ENCODE assay signal across 10 cellular contexts in genomic region chr1:15953294-15953771, GRCh38. TPM values are rescaled to one million over a fixed set of nuclear protein-coding genes. Genes with fewer than 3 reads are reported as not detected.
DNase-seq lines count a peak whose midpoint lies in the region; ATAC-seq and TF ChIP-seq lines count a peak whose summit lies in the region.
"Had no signal": no experiment of that assay in that cellular context is flagged by ENCODE, and none has a peak within 500 bp of the region (broad histone marks: within the 10 kb centered on the region; RNA-seq: fewer than 3 reads in every experiment).

No MANE protein-coding gene starts in this region.

- peak overlapping the region; percentile 82 for H3K27ac Mint-ChIP-seq in activated T-cell treated with anti-CD3 and anti-CD28 coated beads, Interleukin-2, amount 50 U/mL, for 24 hours
- H3K27ac Mint-ChIP-seq in activated T-helper 17 cell treated with anti-CD3 and anti-CD28 coated beads, Interleukin-2, amount 50 U/mL, for 72 hours = peak overlapping the region; percentile 98

- H3K9me3 ChIP-seq in hepatocyte (ENCODE audit: low read depth) (no peaks in the 10 kb centered on the region), thymus (ENCODE audit: control insufficient read depth) (no peaks in the 10 kb centered on the region)

- H2AFZ ChIP-seq in hepatocyte = no peak overlapping the region

- H3K9me2 ChIP-seq in hepatocyte (replicated peaks; ENCODE audit: insufficient read depth) = no peaks in the 10 kb centered on the region

- H3K36me3 Mint-ChIP-seq in activated T-cell treated with anti-CD3 and anti-CD28 coated beads, Interleukin-2, amount 50 U/mL, for 24 hours (ENCODE audit: low read depth) = peaks cover 85% of the 10 kb centered on the region
- peaks cover 41% of the 10 kb centered on the region for H3K36me3 Mint-ChIP-seq in activated T-cell treated with anti-CD3 and anti-CD28 coated beads, Interleukin-2, amount 50 U/mL, for 4 hours (ENCODE audit: insufficient read depth)
- peaks cover 98% of the 10 kb centered on the region for H3K36me3 Mint-ChIP-seq in activated T-helper 17 cell treated with anti-CD3 and anti-CD28 coated beads, Interleukin-2, amount 50 U/mL, for 72 hours (ENCODE audit: low read depth)

- H3K4me3 ChIP-seq in hepatocyte (no peak overlapping the region), thymus (ENCODE audit: low read length) (no peak overlapping the region)

- H3K27me3 Mint-ChIP-seq in activated T-cell treated with anti-CD3 and anti-CD28 coated beads, Interleukin-2, amount 50 U/mL, for 24 hours = no peaks in the 10 kb centered on the region
- no peaks in the 10 kb centered on the region for H3K27me3 Mint-ChIP-seq in activated T-cell treated with anti-CD3 and anti-CD28 coated beads, Interleukin-2, amount 50 U/mL, for 4 hours (ENCODE audit: low read depth)
- no peaks in the 10 kb centered on the region for H3K27me3 Mint-ChIP-seq in activated T-helper 17 cell treated with anti-CD3 and anti-CD28 coated beads, Interleukin-2, amount 50 U/mL, for 72 hours
- H3K27me3 Mint-ChIP-seq: naive thymus-derived CD8-positive, alpha-beta T cell had no signal

- H3K27me3 ChIP-seq in hepatocyte = no peaks in the 10 kb centered on the region
- H3K27me3 ChIP-seq in thymus (ENCODE audit: control insufficient read depth, insufficient read depth) = no peaks in the 10 kb centered on the region

- peak overlapping the region; percentile 95 for H3K27ac ChIP-seq in hepatocyte
- H3K27ac ChIP-seq in thymus (ENCODE audit: low read depth) = peak overlapping the region; percentile 61

- H3K36me3 ChIP-seq in hepatocyte (replicated peaks; ENCODE audit: insufficient read depth, low read depth) = no peaks in the 10 kb centered on the region
- H3K36me3 ChIP-seq in thymus (ENCODE audit: control insufficient read depth, insufficient read depth) = peaks cover 16% of the 10 kb centered on the region

- H3K4me1 Mint-ChIP-seq in activated T-cell treated with anti-CD3 and anti-CD28 coated beads, Interleukin-2, amount 50 U/mL, for 24 hours (ENCODE audit: low read depth) = peaks cover 92% of the 10 kb centered on the region
- peaks cover 92% of the 10 kb centered on the region for H3K4me1 Mint-ChIP-seq in activated T-cell treated with anti-CD3 and anti-CD28 coated beads, Interleukin-2, amount 50 U/mL, for 4 hours (ENCODE audit: low read depth)
- peaks cover 80% of the 10 kb centered on the region for H3K4me1 Mint-ChIP-seq in activated T-helper 17 cell treated with anti-CD3 and anti-CD28 coated beads, Interleukin-2, amount 50 U/mL, for 72 hours

- peaks cover 74% of the 10 kb centered on the region for H3K79me2 ChIP-seq in hepatocyte

- H3K4me1 ChIP-seq in hepatocyte (ENCODE audit: insufficient read depth) (peaks cover 29% of the 10 kb centered on the region), thymus (ENCODE audit: control insufficient read depth, insufficient read depth, low read length) (peaks cover 7% of the 10 kb centered on the region)

- no peak overlapping the region for H3K4me3 Mint-ChIP-seq in activated T-cell treated with anti-CD3 and anti-CD28 coated beads, Interleukin-2, amount 50 U/mL, for 24 hours
- H3K4me3 Mint-ChIP-seq in activated T-cell treated with anti-CD3 and anti-CD28 coated beads, Interleukin-2, amount 50 U/mL, for 4 hours = no peak overlapping the region
- H3K4me3 Mint-ChIP-seq in activated T-helper 17 cell treated with anti-CD3 and anti-CD28 coated beads, Interleukin-2, amount 50 U/mL, for 72 hours = peak overlapping the region; percentile 82

- no peak overlapping the region for H3K4me2 ChIP-seq in hepatocyte

- no peaks in the 10 kb centered on the region for H4K20me1 ChIP-seq in hepatocyte (ENCODE audit: insufficient read depth, poor library complexity, severe bottlenecking)

- 94% methylated on average over 11 of the region's 11 CpGs for WGBS in hepatocyte (ENCODE audit: low lambda C conversion rate, missing lambda C conversion rate)
- WGBS in thymus = 95% methylated on average over 11 of the region's 11 CpGs

- no peak for ATAC-seq in activated T-cell treated with anti-CD3 and anti-CD28 coated beads, Interleukin-2, amount 50 U/mL, for 4 hours
- no peak for ATAC-seq in activated T-helper 17 cell treated with anti-CD3 and anti-CD28 coated beads, Interleukin-2, amount 50 U/mL, for 72 hours (replicated peaks)
- ATAC-seq in HG03135 (IDR thresholded peaks at IDR 0.05; ENCODE audit: unreplicated experiment) = no peak
- ATAC-seq in GM21529 (IDR thresholded peaks at IDR 0.05; ENCODE audit: unreplicated experiment) = no peak
- ATAC-seq: naive thymus-derived CD8-positive, alpha-beta T cell had no signal

- no peak for DNase-seq in activated T-cell treated with anti-CD3 and anti-CD28 coated beads, Interleukin-2, amount 50 U/mL, for 24 hours
- DNase-seq in activated T-cell treated with anti-CD3 and anti-CD28 coated beads, Interleukin-2, amount 50 U/mL, for 4 hours = no peak
- DNase-seq in hepatocyte (ENCODE audit: low spot score) (no peak), NOMO-1 treated with DMSO at 0.1 percent for 48 hours (lab: John Stamatoyannopoulos, UW; ENCODE audit: unreplicated experiment) (no peak)
- DNase-seq: NCI-H1694 treated with DMSO at 0.1 percent for 48 hours had no signal

- TF ChIP-seq CTCF in hepatocyte (IDR thresholded peaks at IDR 0.05; ENCODE audit: poor library complexity) = no peak

- H3K9me3 Mint-ChIP-seq in activated T-cell treated with anti-CD3 and anti-CD28 coated beads, Interleukin-2, amount 50 U/mL, for 24 hours = no peaks in the 10 kb centered on the region
- no peaks in the 10 kb centered on the region for H3K9me3 Mint-ChIP-seq in activated T-cell treated with anti-CD3 and anti-CD28 coated beads, Interleukin-2, amount 50 U/mL, for 4 hours
- H3K9me3 Mint-ChIP-seq in activated T-helper 17 cell treated with anti-CD3 and anti-CD28 coated beads, Interleukin-2, amount 50 U/mL, for 72 hours = no peaks in the 10 kb centered on the region
- H3K9me3 Mint-ChIP-seq: naive thymus-derived CD8-positive, alpha-beta T cell had no signal

RNA-seq across cellular contexts. Expression of gene ZBTB17, which starts 22.6 kb away (rescaled TPM):
- 10 to 100 TPM; 74.2 to 86.9 (median 81.1) TPM for total RNA-seq in activated T-cell treated with anti-CD3 and anti-CD28 coated beads, Interleukin-2, amount 50 U/mL, for 4 hours
- total RNA-seq in activated T-helper 17 cell treated with anti-CD3 and anti-CD28 coated beads, Interleukin-2, amount 50 U/mL, for 72 hours = 100 to 1,000 TPM in 1 of 2 donors, 10 to 100 TPM in 1; 62.0 to 135 TPM
- 15.3 and 16.8 TPM in 2 replicates for total RNA-seq in hepatocyte
- polyA plus RNA-seq in hepatocyte (32.3 and 51.1 TPM in 2 replicates), thymus (81.3 TPM)

RNA-seq across cellular contexts. Expression of gene SRARP, which starts 50.7 kb away (rescaled TPM):
- total RNA-seq in activated T-cell treated with anti-CD3 and anti-CD28 coated beads, Interleukin-2, amount 50 U/mL, for 4 hours = not detected
- not detected for total RNA-seq in activated T-helper 17 cell treated with anti-CD3 and anti-CD28 coated beads, Interleukin-2, amount 50 U/mL, for 72 hours
- not detected in 2 replicates for total RNA-seq in hepatocyte
- polyA plus RNA-seq in hepatocyte (not detected in 2 replicates), thymus (0.11 TPM)
- total RNA-seq: naive thymus-derived CD8-positive, alpha-beta T cell had no signal
- polyA plus RNA-seq: naive thymus-derived CD8-positive, alpha-beta T cell had no signal
